8 cellular contexts compared by ENCODE assay signal in genomic region chr6:113970808-113971676, GRCh38.
DNase-seq lines count a peak whose midpoint lies in the region; ATAC-seq lines count a peak whose summit lies in the region.

Gene HDAC2 (minus strand): TSS chr6:113971148. CDS start chr6:113970908, 240 bp downstream.

- H3K27ac Mint-ChIP-seq in central memory CD8-positive, alpha-beta T cell (ENCODE audit: low read depth), result peak within 1 kb of the TSS; percentile 93

- DNase-seq in AG08395 (ENCODE audit: low spot score), result peak; percentile 92
- peak; percentile 74 for DNase-seq in NCI-H226
- DNase-seq in activated CD4-positive, CD25-positive, alpha-beta regulatory T cell treated with anti-CD3 and anti-CD28 coated beads, Interleukin-2, amount 50 U/mL, for 16 hours (ENCODE audit: low read depth, low spot score), result peak; percentile 70
- peak; percentile 71 to 73 for DNase-seq in central memory CD8-positive, alpha-beta T cell (ENCODE audit: low spot score in 2 of 2)
- peak; percentile 90 for DNase-seq in islet precursor cell
- peak; percentile 74 to 85 for DNase-seq in stimulated activated CD4-positive, alpha-beta T cell treated with anti-CD3 and anti-CD28 coated beads, Interleukin-15, amount 100 ng/mL, for 1 hour (ENCODE audit: low read depth in 1 of 2, low spot score in 1 of 2)

- peak; percentile 82 for ATAC-seq in GM18868 (IDR thresholded peaks at IDR 0.05; ENCODE audit: unreplicated experiment)
- peak; percentile 86 for ATAC-seq in HG03108 (IDR thresholded peaks at IDR 0.05; ENCODE audit: unreplicated experiment)
- ATAC-seq in central memory CD8-positive, alpha-beta T cell (replicated peaks; ENCODE audit: extremely low read depth, poor library complexity, severe bottlenecking), result peak; percentile 75

- H3K4me1 Mint-ChIP-seq in central memory CD8-positive, alpha-beta T cell, result peaks cover 31% of the 10 kb centered on the region

- H3K27me3 Mint-ChIP-seq in central memory CD8-positive, alpha-beta T cell, result no peaks in the 10 kb centered on the region

- H3K36me3 Mint-ChIP-seq in central memory CD8-positive, alpha-beta T cell (ENCODE audit: insufficient read depth), result peaks cover 11% of the 10 kb centered on the region

- no peaks in the 10 kb centered on the region for H3K9me3 Mint-ChIP-seq in central memory CD8-positive, alpha-beta T cell

- H3K4me3 Mint-ChIP-seq in central memory CD8-positive, alpha-beta T cell, result peak within 1 kb of the TSS; percentile 96

Comparison
In these comparisons a context has a peak if more than half of its experiments do, and no peak if none do; other contexts are left out.
1. Peak in every context shown above with its lines: DNase-seq and ATAC-seq.